8 cellular contexts compared by ENCODE assay signal in the genomic region with DNA sequence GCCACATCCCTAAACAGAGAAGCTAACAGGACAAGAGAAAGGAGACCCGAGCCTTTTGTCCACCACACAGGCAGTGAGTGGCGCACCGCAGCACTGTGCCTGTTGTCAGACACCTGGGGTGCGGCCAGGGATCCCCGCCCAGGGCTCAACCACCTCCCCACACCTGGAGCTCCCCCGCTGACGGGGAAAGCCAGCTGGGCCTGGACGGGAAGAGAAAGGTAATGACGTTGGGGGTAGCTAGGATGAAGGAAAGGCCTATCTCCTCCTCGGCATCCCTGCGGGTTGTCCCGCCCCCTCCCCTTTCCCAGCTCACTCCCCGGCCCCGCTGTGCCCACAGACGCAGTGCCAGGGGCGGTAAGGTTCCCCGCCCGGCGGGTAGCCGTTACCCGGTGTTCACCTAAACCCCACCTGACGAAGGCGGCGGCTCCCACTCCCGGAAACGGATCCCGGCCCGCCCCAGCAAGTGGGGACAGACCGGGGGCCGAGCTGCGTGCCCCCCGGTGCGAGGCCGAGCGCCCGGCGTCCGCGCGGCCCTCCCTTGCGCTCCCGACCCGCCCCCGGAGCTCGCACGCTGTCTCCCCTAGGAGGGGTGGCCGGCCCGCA. TPM values are rescaled to one million over a fixed set of nuclear protein-coding genes. Genes with fewer than 3 reads are reported as not detected.
DNase-seq lines count a peak whose midpoint lies in the region; ATAC-seq and TF ChIP-seq lines count a peak whose summit lies in the region.

No MANE protein-coding gene starts in this region.

- H3K36me3 Mint-ChIP-seq in activated T-cell treated with anti-CD3 and anti-CD28 coated beads, Interleukin-2, amount 50 U/mL, for 4 hours (ENCODE audit: insufficient read depth), result peaks cover 40% of the 10 kb centered on the region

- no peaks in the 10 kb centered on the region for H3K27me3 ChIP-seq in H7 (ENCODE audit: control insufficient read depth, insufficient read depth, low read length)

- DNase-seq in ELF-1 (ENCODE audit: low read depth, low spot score), result peak; percentile 47
- DNase-seq in H7, result peak; percentile 92
- peak; percentile 80 for DNase-seq in NCI-H146 (lab: John Stamatoyannopoulos, UW)
- DNase-seq in activated T-cell treated with anti-CD3 and anti-CD28 coated beads, Interleukin-2, amount 50 U/mL, for 4 hours, result peak; percentile 26
- DNase-seq in fibroblast of the aortic adventitia (ENCODE audit: low read depth), result no peak
- DNase-seq in occipital lobe (lab: John Stamatoyannopoulos, UW), result peak; percentile 36
- DNase-seq in globus pallidus (ENCODE audit: low spot score), result no peak

- H3K36me3 ChIP-seq in H7 (replicated peaks; ENCODE audit: control insufficient read depth, insufficient read depth, low read length), result peaks cover 37% of the 10 kb centered on the region

- peak overlapping the region; percentile 95 for H3K4me3 Mint-ChIP-seq in activated T-cell treated with anti-CD3 and anti-CD28 coated beads, Interleukin-2, amount 50 U/mL, for 4 hours

- H3K4me3 ChIP-seq in H7 (ENCODE audit: insufficient read depth, low read depth, low read length) (peak overlapping the region; percentile 83), fibroblast of the aortic adventitia (ENCODE audit: low read depth, low read length) (peak overlapping the region; percentile 85)

- TF ChIP-seq CTCF in fibroblast of the aortic adventitia (IDR thresholded peaks at IDR 0.05; ENCODE audit: insufficient read depth, low read length), result no peak

- no peaks in the 10 kb centered on the region for H3K9me3 Mint-ChIP-seq in activated T-cell treated with anti-CD3 and anti-CD28 coated beads, Interleukin-2, amount 50 U/mL, for 4 hours

- no peaks in the 10 kb centered on the region for H3K27me3 Mint-ChIP-seq in activated T-cell treated with anti-CD3 and anti-CD28 coated beads, Interleukin-2, amount 50 U/mL, for 4 hours (ENCODE audit: low read depth)

- peak; percentile 10 to 12 for ATAC-seq in activated T-cell treated with anti-CD3 and anti-CD28 coated beads, Interleukin-2, amount 50 U/mL, for 4 hours
- ATAC-seq in HG02623 (IDR thresholded peaks at IDR 0.05; ENCODE audit: unreplicated experiment), result no peak

- peaks cover 41% of the 10 kb centered on the region for H3K4me1 Mint-ChIP-seq in activated T-cell treated with anti-CD3 and anti-CD28 coated beads, Interleukin-2, amount 50 U/mL, for 4 hours (ENCODE audit: low read depth)

RNA-seq across cellular contexts. Expression of a gene that starts 0.5 kb away (rescaled TPM):
- 183 and 200 TPM in 2 replicates for total RNA-seq in H7 (2014; rRNA removed; shearing (Covaris generic))
- 100 to 1,000 TPM; 249 to 309 (median 260) TPM for total RNA-seq in activated T-cell treated with anti-CD3 and anti-CD28 coated beads, Interleukin-2, amount 50 U/mL, for 4 hours
- 117 and 126 TPM in 2 replicates for total RNA-seq in fibroblast of the aortic adventitia (ENCODE audit: low replicate concordance)
- 37.0 TPM for total RNA-seq in occipital lobe

RNA-seq across cellular contexts. Expression of a gene that starts 11.1 kb away (rescaled TPM):
- total RNA-seq in H7 (2014; rRNA removed; shearing (Covaris generic)), result 17.5 and 21.9 TPM in 2 replicates
- 10 to 100 TPM; 24.1 to 31.5 (median 30.0) TPM for total RNA-seq in activated T-cell treated with anti-CD3 and anti-CD28 coated beads, Interleukin-2, amount 50 U/mL, for 4 hours
- total RNA-seq in fibroblast of the aortic adventitia (ENCODE audit: low replicate concordance), result 16.8 and 29.4 TPM in 2 replicates
- total RNA-seq in occipital lobe, result 22.1 TPM

RNA-seq across cellular contexts. Expression of a gene that starts 25.8 kb away (rescaled TPM):
- 53.2 and 54.5 TPM in 2 replicates for total RNA-seq in H7 (2014; rRNA removed; shearing (Covaris generic))
- 10 to 100 TPM; 10.1 to 13.8 (median 13.5) TPM for total RNA-seq in activated T-cell treated with anti-CD3 and anti-CD28 coated beads, Interleukin-2, amount 50 U/mL, for 4 hours
- total RNA-seq in fibroblast of the aortic adventitia (ENCODE audit: low replicate concordance), result 13.4 and 15.5 TPM in 2 replicates
- 9.5 TPM for total RNA-seq in occipital lobe

RNA-seq across cellular contexts. Expression of a gene that starts 28.2 kb away (rescaled TPM):
- total RNA-seq in H7 (2014; rRNA removed; shearing (Covaris generic)), result 12.2 and 14.3 TPM in 2 replicates
- total RNA-seq in activated T-cell treated with anti-CD3 and anti-CD28 coated beads, Interleukin-2, amount 50 U/mL, for 4 hours, result 10 to 100 TPM; 43.7 to 64.7 (median 60.1) TPM
- total RNA-seq in fibroblast of the aortic adventitia (ENCODE audit: low replicate concordance), result 5.3 and 14.9 TPM in 2 replicates
- total RNA-seq in occipital lobe, result 2.0 TPM

RNA-seq across cellular contexts. Expression of a gene that starts 37.9 kb away (rescaled TPM):
- 78.3 and 98.2 TPM in 2 replicates for total RNA-seq in H7 (2014; rRNA removed; shearing (Covaris generic))
- 100 to 1,000 TPM; 115 to 146 (median 131) TPM for total RNA-seq in activated T-cell treated with anti-CD3 and anti-CD28 coated beads, Interleukin-2, amount 50 U/mL, for 4 hours
- total RNA-seq in fibroblast of the aortic adventitia (ENCODE audit: low replicate concordance) (61.2 and 79.9 TPM in 2 replicates), occipital lobe (63.9 TPM)

Comparison
In these comparisons a context has a peak if more than half of its experiments do, and no peak if none do; other contexts are left out.
1. DNase-seq: peak in ELF-1 (single experiment), H7 (single experiment), NCI-H146 (single experiment), activated T-cell treated with anti-CD3 and anti-CD28 coated beads, Interleukin-2, amount 50 U/mL, for 4 hours (single experiment) and occipital lobe (single experiment); none in fibroblast of the aortic adventitia (single experiment) and globus pallidus (single experiment).